ENCODE assay signal across 1 cellular context in the genomic region with DNA sequence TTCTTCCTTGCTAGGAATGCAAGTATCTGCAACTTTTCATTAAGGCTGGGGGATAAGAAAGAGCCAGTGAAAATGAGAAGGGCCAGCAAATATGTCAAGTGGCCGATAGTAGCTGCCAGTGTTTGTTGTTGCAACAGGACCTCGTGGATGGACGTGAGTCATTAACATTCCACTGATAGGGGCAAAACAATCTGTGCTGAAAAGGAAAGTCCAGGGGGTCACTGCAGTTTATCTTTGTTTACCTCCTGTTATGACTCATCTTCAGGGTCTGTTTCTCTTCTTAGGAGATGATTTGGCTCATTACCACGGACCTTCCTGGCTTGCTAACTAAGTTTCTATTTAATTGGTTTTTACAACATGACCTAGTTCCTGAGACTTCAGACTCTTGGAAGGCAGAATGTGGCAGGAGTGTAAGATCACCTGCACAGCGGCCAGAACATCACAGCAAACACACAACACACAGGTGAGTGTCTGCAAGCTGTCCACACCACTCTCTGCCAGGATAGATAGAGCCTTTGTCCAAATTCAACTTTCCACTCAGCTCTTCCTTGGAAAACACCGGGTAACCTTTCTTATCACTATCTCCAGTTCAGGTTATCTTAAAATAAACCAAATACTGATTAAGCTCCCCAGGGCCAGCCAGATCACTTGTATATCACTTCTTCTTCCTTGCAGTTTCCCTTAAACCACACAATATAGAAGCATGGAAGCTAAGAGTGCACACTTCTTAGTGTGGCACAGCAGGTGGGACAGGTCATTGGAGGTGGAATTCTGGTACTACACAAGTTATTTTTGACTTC.
TF ChIP-seq lines count a peak whose summit lies in the region.

No MANE protein-coding gene starts in this region.

TF ChIP-seq in HEK293, 187 proteins besides CTCF, POLR2A, EP300 and RAD21 (continued from another document):
- TF ChIP-seq, protein P1, sequence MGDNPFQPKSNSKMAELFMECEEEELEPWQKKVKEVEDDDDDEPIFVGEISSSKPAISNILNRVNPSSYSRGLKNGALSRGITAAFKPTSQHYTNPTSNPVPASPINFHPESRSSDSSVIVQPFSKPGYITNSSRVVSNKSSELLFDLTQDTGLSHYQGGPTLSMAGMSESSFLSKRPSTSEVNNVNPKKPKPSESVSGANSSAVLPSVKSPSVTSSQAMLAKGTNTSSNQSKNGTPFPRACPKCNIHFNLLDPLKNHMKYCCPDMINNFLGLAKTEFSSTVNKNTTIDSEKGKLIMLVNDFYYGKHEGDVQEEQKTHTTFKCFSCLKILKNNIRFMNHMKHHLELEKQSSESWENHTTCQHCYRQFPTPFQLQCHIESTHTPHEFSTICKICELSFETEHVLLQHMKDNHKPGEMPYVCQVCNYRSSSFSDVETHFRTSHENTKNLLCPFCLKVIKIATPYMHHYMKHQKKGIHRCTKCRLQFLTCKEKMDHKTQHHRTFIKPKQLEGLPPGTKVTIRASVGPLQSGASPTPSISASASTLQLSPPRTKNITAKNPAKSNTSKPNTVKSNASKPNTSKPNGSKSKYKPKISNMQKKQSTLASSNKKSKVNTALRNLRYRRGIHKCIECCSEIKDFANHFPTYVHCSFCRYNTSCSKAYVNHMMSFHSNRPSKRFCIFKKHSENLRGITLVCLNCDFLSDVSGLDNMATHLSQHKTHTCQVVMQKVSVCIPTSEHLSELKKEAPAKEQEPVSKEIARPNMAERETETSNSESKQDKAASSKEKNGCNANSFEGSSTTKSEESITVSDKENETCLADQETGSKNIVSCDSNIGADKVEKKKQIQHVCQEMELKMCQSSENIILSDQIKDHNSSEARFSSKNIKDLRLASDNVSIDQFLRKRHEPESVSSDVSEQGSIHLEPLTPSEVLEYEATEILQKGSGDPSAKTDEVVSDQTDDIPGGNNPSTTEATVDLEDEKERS (tag by site-specific recombination; IDR thresholded peaks at IDR 0.05), result 0 out of 2 replicates have a peak, but pooled peaks have one; percentile 16
- TF ChIP-seq ZNF302 (tag by site-specific recombination; IDR thresholded peaks at IDR 0.05; ENCODE audit: low read depth) (0 out of 2 replicates have a peak, but pooled peaks have one; percentile 6), ZNF335 (tag by site-specific recombination; conservative IDR thresholded peaks at IDR 0.05) (0 out of 2 replicates have a peak, but pooled peaks have one; percentile 21), ZNF544 (tag by site-specific recombination; IDR thresholded peaks at IDR 0.05) (no peak), ZNF610 (tag by site-specific recombination; IDR thresholded peaks at IDR 0.05; ENCODE audit: borderline replicate concordance) (no peak), SP3 (tag by site-specific recombination; IDR thresholded peaks at IDR 0.05) (peak; percentile 61), ZNF112 (tag by site-specific recombination; IDR thresholded peaks at IDR 0.05) (no peak), ZNF571 (tag by site-specific recombination; IDR thresholded peaks at IDR 0.05) (no peak)
- TF ChIP-seq, protein P2, sequence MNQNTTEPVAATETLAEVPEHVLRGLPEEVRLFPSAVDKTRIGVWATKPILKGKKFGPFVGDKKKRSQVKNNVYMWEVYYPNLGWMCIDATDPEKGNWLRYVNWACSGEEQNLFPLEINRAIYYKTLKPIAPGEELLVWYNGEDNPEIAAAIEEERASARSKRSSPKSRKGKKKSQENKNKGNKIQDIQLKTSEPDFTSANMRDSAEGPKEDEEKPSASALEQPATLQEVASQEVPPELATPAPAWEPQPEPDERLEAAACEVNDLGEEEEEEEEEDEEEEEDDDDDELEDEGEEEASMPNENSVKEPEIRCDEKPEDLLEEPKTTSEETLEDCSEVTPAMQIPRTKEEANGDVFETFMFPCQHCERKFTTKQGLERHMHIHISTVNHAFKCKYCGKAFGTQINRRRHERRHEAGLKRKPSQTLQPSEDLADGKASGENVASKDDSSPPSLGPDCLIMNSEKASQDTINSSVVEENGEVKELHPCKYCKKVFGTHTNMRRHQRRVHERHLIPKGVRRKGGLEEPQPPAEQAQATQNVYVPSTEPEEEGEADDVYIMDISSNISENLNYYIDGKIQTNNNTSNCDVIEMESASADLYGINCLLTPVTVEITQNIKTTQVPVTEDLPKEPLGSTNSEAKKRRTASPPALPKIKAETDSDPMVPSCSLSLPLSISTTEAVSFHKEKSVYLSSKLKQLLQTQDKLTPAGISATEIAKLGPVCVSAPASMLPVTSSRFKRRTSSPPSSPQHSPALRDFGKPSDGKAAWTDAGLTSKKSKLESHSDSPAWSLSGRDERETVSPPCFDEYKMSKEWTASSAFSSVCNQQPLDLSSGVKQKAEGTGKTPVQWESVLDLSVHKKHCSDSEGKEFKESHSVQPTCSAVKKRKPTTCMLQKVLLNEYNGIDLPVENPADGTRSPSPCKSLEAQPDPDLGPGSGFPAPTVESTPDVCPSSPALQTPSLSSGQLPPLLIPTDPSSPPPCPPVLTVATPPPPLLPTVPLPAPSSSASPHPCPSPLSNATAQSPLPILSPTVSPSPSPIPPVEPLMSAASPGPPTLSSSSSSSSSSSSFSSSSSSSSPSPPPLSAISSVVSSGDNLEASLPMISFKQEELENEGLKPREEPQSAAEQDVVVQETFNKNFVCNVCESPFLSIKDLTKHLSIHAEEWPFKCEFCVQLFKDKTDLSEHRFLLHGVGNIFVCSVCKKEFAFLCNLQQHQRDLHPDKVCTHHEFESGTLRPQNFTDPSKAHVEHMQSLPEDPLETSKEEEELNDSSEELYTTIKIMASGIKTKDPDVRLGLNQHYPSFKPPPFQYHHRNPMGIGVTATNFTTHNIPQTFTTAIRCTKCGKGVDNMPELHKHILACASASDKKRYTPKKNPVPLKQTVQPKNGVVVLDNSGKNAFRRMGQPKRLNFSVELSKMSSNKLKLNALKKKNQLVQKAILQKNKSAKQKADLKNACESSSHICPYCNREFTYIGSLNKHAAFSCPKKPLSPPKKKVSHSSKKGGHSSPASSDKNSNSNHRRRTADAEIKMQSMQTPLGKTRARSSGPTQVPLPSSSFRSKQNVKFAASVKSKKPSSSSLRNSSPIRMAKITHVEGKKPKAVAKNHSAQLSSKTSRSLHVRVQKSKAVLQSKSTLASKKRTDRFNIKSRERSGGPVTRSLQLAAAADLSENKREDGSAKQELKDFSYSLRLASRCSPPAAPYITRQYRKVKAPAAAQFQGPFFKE (tag by site-specific recombination; IDR thresholded peaks at IDR 0.05; ENCODE audit: borderline replicate concordance), result no peak
TF ChIP-seq in HEK293: peak in this region for 55.
